In the genomic region with DNA sequence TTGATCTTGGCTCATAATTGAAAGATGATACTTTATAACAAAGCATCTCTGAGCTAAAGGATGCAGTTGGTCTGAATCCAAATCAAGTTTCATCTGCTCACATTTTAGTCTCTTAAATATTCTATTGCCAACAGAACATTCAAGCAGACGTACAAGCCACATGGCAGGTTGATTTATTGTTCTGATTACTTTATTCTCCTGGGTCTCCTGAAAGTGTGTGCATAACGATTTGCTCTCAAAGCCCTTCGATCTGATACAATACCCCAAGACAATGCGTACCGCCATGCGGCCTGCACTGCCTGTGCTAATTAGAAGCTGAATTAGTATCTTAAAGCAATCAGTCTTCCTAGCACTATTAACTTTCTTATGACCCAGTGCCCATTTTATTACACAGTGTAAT, we compare ENCODE assay signal across 13 cellular contexts. TPM values are rescaled to one million over a fixed set of nuclear protein-coding genes. Genes with fewer than 3 reads are reported as not detected.
"Had no signal": no experiment of that assay in that cellular context is flagged by ENCODE, and none has a peak within 500 bp of the region (broad histone marks: within the 10 kb centered on the region; RNA-seq: fewer than 3 reads in every experiment).

No MANE protein-coding gene starts in this region.

- H3K36me3 Mint-ChIP-seq: activated naive CD4-positive, alpha-beta T cell treated with anti-CD3 and anti-CD28 coated beads, Interleukin-2, amount 50 U/mL, for 72 hours; mesothelial cell of epicardium; natural killer cell treated with Interleukin-12 subunit alpha and Interleukin-12 subunit beta and Interleukin-15 and Interleukin-18, amount 100 ng/mL, for 72 hours had no signal

- H3K4me1 Mint-ChIP-seq: mesothelial cell of epicardium had no signal

- H3K27ac Mint-ChIP-seq: activated naive CD4-positive, alpha-beta T cell treated with anti-CD3 and anti-CD28 coated beads, Interleukin-2, amount 50 U/mL, for 72 hours; mesothelial cell of epicardium; natural killer cell treated with Interleukin-12 subunit alpha and Interleukin-12 subunit beta and Interleukin-15 and Interleukin-18, amount 100 ng/mL, for 72 hours had no signal

- DNase-seq: activated CD4-positive, alpha-beta T cell treated with anti-CD3 and anti-CD28 coated beads for 1 hour; activated CD4-positive, alpha-beta T cell treated with anti-CD3 and anti-CD28 coated beads, Interleukin-2, amount 50 U/mL, for 4 hours; activated gamma-delta T cell; foreskin melanocyte; glutamatergic neuron; kidney; posterior cingulate gyrus; stimulated activated CD8-positive, alpha-beta memory T cell treated with anti-CD3 and anti-CD28 coated beads, Interleukin-4, amount 100 ng/mL, for 48 hours; upper lobe of right lung had no signal

- H3K4me3 Mint-ChIP-seq: mesothelial cell of epicardium; natural killer cell treated with Interleukin-12 subunit alpha and Interleukin-12 subunit beta and Interleukin-15 and Interleukin-18, amount 100 ng/mL, for 72 hours had no signal

- H3K9me3 Mint-ChIP-seq: activated naive CD4-positive, alpha-beta T cell treated with anti-CD3 and anti-CD28 coated beads, Interleukin-2, amount 50 U/mL, for 72 hours; natural killer cell treated with Interleukin-12 subunit alpha and Interleukin-12 subunit beta and Interleukin-15 and Interleukin-18, amount 100 ng/mL, for 72 hours had no signal

RNA-seq across cellular contexts. Expression of gene FHAD1, which starts 56.9 kb away (rescaled TPM):
- total RNA-seq: left lobe of liver had no signal
